1 cellular context compared by ENCODE assay signal in genomic region chr20:13364278-13365170, GRCh38.
A peak's percentile ranks its signal among the peaks of the same experiment; 100 is the strongest.
TF ChIP-seq lines count a peak whose summit lies in the region.

No MANE protein-coding gene starts in this region.

TF ChIP-seq in K562, 482 proteins besides CTCF, POLR2A, EP300 and RAD21 (continues in another document):
- TF ChIP-seq MCM7 (IDR thresholded peaks at IDR 0.05) (no peak), ZNF586 (CRISPR knock-in tag; conservative IDR thresholded peaks at IDR 0.05) (no peak), ZNF384 (IDR thresholded peaks at IDR 0.05; ENCODE audit: low read depth, low read length) (no peak), ZNF316 (IDR thresholded peaks at IDR 0.05) (peak; percentile 19; the same call in 1 of the 2 replicates), EHMT2 (IDR thresholded peaks at IDR 0.05) (no peak), GMEB1 (CRISPR knock-in tag; IDR thresholded peaks at IDR 0.05) (no peak), ZBED1 (IDR thresholded peaks at IDR 0.05) (no peak), ARNT (IDR thresholded peaks at IDR 0.05) (no peak), ZKSCAN3 (CRISPR knock-in tag; IDR thresholded peaks at IDR 0.05) (no peak), MAX (CRISPR knock-in tag; IDR thresholded peaks at IDR 0.05) (no peak), PRDM10 (IDR thresholded peaks at IDR 0.05; ENCODE audit: partially characterized antibody) (peak; percentile 92), DLX4 (CRISPR knock-in tag; IDR thresholded peaks at IDR 0.05) (no peak), HEY1 (CRISPR knock-in tag; IDR thresholded peaks at IDR 0.05; ENCODE audit: borderline replicate concordance) (no peak), SOX6 (IDR thresholded peaks at IDR 0.05) (peak; percentile 31; the same call in 1 of the 2 replicates), SRF (CRISPR knock-in tag; IDR thresholded peaks at IDR 0.05) (no peak), FUS (optimal IDR thresholded peaks at IDR 0.05; ENCODE audit: low read depth, low read length) (no peak), ZNF165 (CRISPR knock-in tag; IDR thresholded peaks at IDR 0.05; ENCODE audit: borderline replicate concordance) (no peak), GTF2A2 (tag; IDR thresholded peaks at IDR 0.05) (no peak), SREBF1 (IDR thresholded peaks at IDR 0.05; ENCODE audit: borderline replicate concordance, low read depth, low read length) (no peak), TEAD1 (CRISPR knock-in tag; IDR thresholded peaks at IDR 0.05) (no peak), KLF6 (CRISPR knock-in tag; IDR thresholded peaks at IDR 0.05; ENCODE audit: borderline replicate concordance) (no peak), HBP1 (CRISPR knock-in tag; IDR thresholded peaks at IDR 0.05) (no peak), ATF7 (IDR thresholded peaks at IDR 0.05) (peak; percentile 42), HOMEZ (CRISPR knock-in tag; IDR thresholded peaks at IDR 0.05) (no peak), NONO (IDR thresholded peaks at IDR 0.05; ENCODE audit: low read depth in 2 of 2, low read length in 1 of 2) (no peak), BRD9 (IDR thresholded peaks at IDR 0.05; ENCODE audit: low read depth, partially characterized antibody) (no peak), TCF7 (IDR thresholded peaks at IDR 0.05; ENCODE audit: borderline replicate concordance) (no peak), MAFK (IDR thresholded peaks at IDR 0.05; ENCODE audit: low read length) (no peak), MTA2 (IDR thresholded peaks at IDR 0.05; ENCODE audit: low read depth) (peak; percentile 34; the same call in 1 of the 2 replicates), CCNT2 (IDR thresholded peaks at IDR 0.05; ENCODE audit: borderline replicate concordance, extremely low read depth, insufficient read length, low read depth, low read length) (peak; percentile 43), ZNF121 (CRISPR knock-in tag; conservative IDR thresholded peaks at IDR 0.05) (no peak), PREB (CRISPR knock-in tag; IDR thresholded peaks at IDR 0.05) (no peak), GTF2B (IDR thresholded peaks at IDR 0.05; ENCODE audit: extremely low read depth, insufficient read length) (no peak), C11orf30 (IDR thresholded peaks at IDR 0.05; ENCODE audit: low read depth) (0 out of 2 replicates have a peak, but pooled peaks have one; percentile 5), SRSF9 (IDR thresholded peaks at IDR 0.05; ENCODE audit: borderline replicate concordance, low read depth, low read length) (no peak), HNRNPUL1 (IDR thresholded peaks at IDR 0.05; ENCODE audit: low read length) (no peak), PKNOX1 (IDR thresholded peaks at IDR 0.05) (peak; percentile 59), TCF3 (CRISPR knock-in tag; IDR thresholded peaks at IDR 0.05) (peak; percentile 84), IRF2 (CRISPR knock-in tag; IDR thresholded peaks at IDR 0.05) (no peak), CBFA2T2 (conservative IDR thresholded peaks at IDR 0.05) (peak; percentile 55; the same call in 1 of the 2 replicates), CTBP1 (IDR thresholded peaks at IDR 0.05; ENCODE audit: borderline replicate concordance) (peak; percentile 34; the same call in 1 of the 2 replicates), ZNF592 (IDR thresholded peaks at IDR 0.05) (no peak), RNF219 (CRISPR knock-in tag; IDR thresholded peaks at IDR 0.05) (no peak), RFX1 (IDR thresholded peaks at IDR 0.05) (peak; percentile 59)
